ENCODE assay signal across 1 cellular context in the genomic region with DNA sequence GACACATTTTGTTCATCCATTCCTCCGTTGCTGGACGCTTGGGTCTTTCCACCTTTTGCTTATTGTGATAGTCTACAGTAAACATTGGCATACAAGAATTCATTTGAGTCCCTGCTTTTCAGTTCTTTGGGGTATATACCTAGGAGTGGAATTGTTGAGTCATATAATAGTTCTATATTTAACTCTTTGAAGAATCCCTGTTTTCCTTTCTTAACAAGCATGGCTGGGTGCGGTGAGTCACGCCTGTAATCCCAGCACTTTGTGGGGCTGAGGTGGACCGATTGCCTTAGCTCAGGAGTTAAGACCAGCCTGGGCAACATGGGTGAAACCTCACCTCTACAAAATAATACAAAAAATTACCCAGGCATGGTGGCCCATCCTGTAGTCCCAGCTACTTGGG.
A peak's percentile ranks its signal among the peaks of the same experiment; 100 is the strongest.
TF ChIP-seq lines count a peak whose summit lies in the region.

No MANE protein-coding gene starts in this region.

TF ChIP-seq in IMR-90, 13 proteins besides CTCF, POLR2A, EP300 and RAD21 (continued from another document):
- TF ChIP-seq, protein P1, sequence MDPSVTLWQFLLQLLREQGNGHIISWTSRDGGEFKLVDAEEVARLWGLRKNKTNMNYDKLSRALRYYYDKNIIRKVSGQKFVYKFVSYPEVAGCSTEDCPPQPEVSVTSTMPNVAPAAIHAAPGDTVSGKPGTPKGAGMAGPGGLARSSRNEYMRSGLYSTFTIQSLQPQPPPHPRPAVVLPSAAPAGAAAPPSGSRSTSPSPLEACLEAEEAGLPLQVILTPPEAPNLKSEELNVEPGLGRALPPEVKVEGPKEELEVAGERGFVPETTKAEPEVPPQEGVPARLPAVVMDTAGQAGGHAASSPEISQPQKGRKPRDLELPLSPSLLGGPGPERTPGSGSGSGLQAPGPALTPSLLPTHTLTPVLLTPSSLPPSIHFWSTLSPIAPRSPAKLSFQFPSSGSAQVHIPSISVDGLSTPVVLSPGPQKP (IDR thresholded peaks at IDR 0.05; ENCODE audit: borderline replicate concordance, low read depth, low read length) = no peak
- TF ChIP-seq FOS (IDR thresholded peaks at IDR 0.05; ENCODE audit: low read depth, low read length) = peak; percentile 24; the same call in 1 of the 2 replicates
- no peak for TF ChIP-seq RCOR1 (IDR thresholded peaks at IDR 0.05; ENCODE audit: insufficient replicate concordance, low read length)
- no peak for TF ChIP-seq MXI1 (IDR thresholded peaks at IDR 0.05; ENCODE audit: borderline replicate concordance, low read depth, low read length)
- TF ChIP-seq MAZ (IDR thresholded peaks at IDR 0.05; ENCODE audit: borderline replicate concordance, low read depth, low read length) = no peak
- no peak for TF ChIP-seq SMC3 (IDR thresholded peaks at IDR 0.05; ENCODE audit: low read depth, low read length)
- TF ChIP-seq CEBPB (IDR thresholded peaks at IDR 0.05; ENCODE audit: low read depth, low read length) = 0 out of 2 replicates have a peak, but pooled peaks have one; percentile 2
